ENCODE assay signal across 8 cellular contexts in genomic region chr17:58517928-58518609, GRCh38. TPM values are rescaled to one million over a fixed set of nuclear protein-coding genes. Genes with fewer than 3 reads are reported as not detected.
A peak's percentile ranks its signal among the peaks of the same experiment; 100 is the strongest.
DNase-seq lines count a peak whose midpoint lies in the region; ATAC-seq and TF ChIP-seq lines count a peak whose summit lies in the region.

No MANE protein-coding gene starts in this region.

- H3K9ac ChIP-seq in duodenal mucosa (ENCODE audit: low read depth in 1 of 2, low read length in 2 of 2) = peak overlapping the region; percentile 89 to 97

- H3K9me3 ChIP-seq in CD4-positive, alpha-beta memory T cell (ENCODE audit: control insufficient read depth in 1 of 2, low read length in 2 of 2) = no peaks in the 10 kb centered on the region
- H3K9me3 ChIP-seq in duodenal mucosa (ENCODE audit: control insufficient read depth in 1 of 2, low read length in 2 of 2) (no peaks in the 10 kb centered on the region), right lobe of liver (no peaks in the 10 kb centered on the region)

- CTCF ChIA-PET in CD4-positive, alpha-beta memory T cell (lab: Charles Lee; ENCODE audit: partially characterized antibody) = interaction anchor here (1.0 to 2.8 kb wide), 21 partner anchors 11 to 638 kb away, joined by 3 to 40 read pairs (median 5); partner anchors contain the start of genes HSF5, RAD51C and TEX14
- CTCF ChIA-PET in activated CD4-positive, alpha-beta memory T cell treated with anti-CD3 and anti-CD28 coated beads, Interleukin-2, amount 10 ng/mL, durations not matched to agents 7 days and 5 days (lab: Charles Lee) = interaction anchor here (0.8 to 3.7 kb wide), 12 partner anchors 10 to 486 kb away, joined by 3 to 28 read pairs (median 8); partner anchors contain the start of genes HSF5, RAD51C and TEX14

- peak overlapping the region; percentile 90 to 99 (median 97) for H3K27ac Mint-ChIP-seq in CD4-positive, alpha-beta memory T cell
- peak overlapping the region; percentile 97 for H3K27ac Mint-ChIP-seq in activated CD4-positive, alpha-beta memory T cell treated with anti-CD3 and anti-CD28 coated beads, Interleukin-2, amount 10 ng/mL, durations not matched to agents 7 days and 5 days

- H3K27ac ChIP-seq in CD4-positive, alpha-beta memory T cell (ENCODE audit: low read depth, low read length) = peak overlapping the region; percentile 65
- H3K27ac ChIP-seq in duodenal mucosa (ENCODE audit: low read depth, low read length) = peak overlapping the region; percentile 95
- peak overlapping the region; percentile 95 to 97 (median 96) for H3K27ac ChIP-seq in right lobe of liver

- peaks cover 46% of the 10 kb centered on the region for H3K4me1 ChIP-seq in CD4-positive, alpha-beta memory T cell (ENCODE audit: insufficient read depth, low read length)
- peaks cover 36 to 42% of the 10 kb centered on the region in 2 donors for H3K4me1 ChIP-seq in duodenal mucosa (ENCODE audit: control insufficient read depth in 1 of 2, insufficient read depth in 2 of 2, low read length in 2 of 2)
- H3K4me1 ChIP-seq in right lobe of liver = peaks cover 0 to 30% (median 4%) of the 10 kb centered on the region in 4 donors

- peak; percentile 100 for DNase-seq in CD4-positive, alpha-beta memory T cell
- DNase-seq in HK-2 (ENCODE audit: unreplicated experiment) (peak; percentile 100), NCI-H82 treated with DMSO at 0.1 percent for 48 hours (lab: John Stamatoyannopoulos, UW; ENCODE audit: unreplicated experiment) (peak; percentile 99), right lobe of liver (peak; percentile 99 to 100 (median 100))
- peak; percentile 100 for DNase-seq in activated CD4-positive, alpha-beta memory T cell treated with anti-CD3 and anti-CD28 coated beads, Interleukin-2, amount 10 ng/mL, durations not matched to agents 7 days and 5 days
- peak; percentile 100 for DNase-seq in stimulated activated CD4-positive, alpha-beta T cell treated with anti-CD3 and anti-CD28 coated beads, Interleukin-4, amount 100 ng/mL, for 24 hours

- POLR2A ChIA-PET in CD4-positive, alpha-beta memory T cell (lab: Charles Lee; ENCODE audit: partially characterized antibody) = interaction anchor here (0.6 to 3.4 kb wide), 27 partner anchors 12 to 668 kb away, joined by 3 to 67 read pairs (median 9); partner anchors contain the start of genes HSF5, MKS1, MRPS23 and PRR11
- POLR2A ChIA-PET in activated CD4-positive, alpha-beta memory T cell treated with anti-CD3 and anti-CD28 coated beads, Interleukin-2, amount 10 ng/mL, durations not matched to agents 7 days and 5 days (lab: Charles Lee) = interaction anchor here (0.6 to 5.8 kb wide), 21 partner anchors 11 to 589 kb away, joined by 3 to 154 read pairs (median 5); partner anchors contain the start of genes HSF5, RAD51C, SRSF1 and SUPT4H1

- intact Hi-C loops in CD4-positive, alpha-beta memory T cell (cut with micrococcal nuclease) = loop anchor here (1.0 to 10.0 kb wide), 23 partner anchors 14 to 1686 kb away; partner anchors contain the start of genes AKAP1, C17orf67, CLTC and DGKE
- intact Hi-C loops in right lobe of liver (cut with DNase I) = no loop called here

- 0% methylated on average over 20 of the region's 39 CpGs for WGBS in right lobe of liver (ENCODE audit: insufficient coverage, low coverage, low lambda C conversion rate, missing lambda C conversion rate)

- no peaks in the 10 kb centered on the region for H3K27me3 ChIP-seq in CD4-positive, alpha-beta memory T cell (ENCODE audit: insufficient read depth, low read length)
- H3K27me3 ChIP-seq in duodenal mucosa (ENCODE audit: control insufficient read depth in 1 of 2, insufficient read depth in 2 of 2, low read length in 2 of 2) = no peaks in the 10 kb centered on the region
- H3K27me3 ChIP-seq in right lobe of liver = no peaks in the 10 kb centered on the region

- H3K4me1 Mint-ChIP-seq in CD4-positive, alpha-beta memory T cell = peaks cover 26 to 54% (median 36%) of the 10 kb centered on the region in 4 donors
- H3K4me1 Mint-ChIP-seq in activated CD4-positive, alpha-beta memory T cell treated with anti-CD3 and anti-CD28 coated beads, Interleukin-2, amount 10 ng/mL, durations not matched to agents 7 days and 5 days = peaks cover 49% of the 10 kb centered on the region

- peak overlapping the region; percentile 82 to 98 for H3K4me3 ChIP-seq in CD4-positive, alpha-beta memory T cell (ENCODE audit: low read length in 2 of 2)
- H3K4me3 ChIP-seq in duodenal mucosa (ENCODE audit: low read depth in 1 of 2, low read length in 2 of 2) (peak overlapping the region; percentile 82 to 95), right lobe of liver (peak overlapping the region; percentile 72 to 86 (median 75))

- peaks cover 0 to 2% of the 10 kb centered on the region in 2 donors for H3K27me3 Mint-ChIP-seq in CD4-positive, alpha-beta memory T cell
- H3K27me3 Mint-ChIP-seq in activated CD4-positive, alpha-beta memory T cell treated with anti-CD3 and anti-CD28 coated beads, Interleukin-2, amount 10 ng/mL, durations not matched to agents 7 days and 5 days = no peaks in the 10 kb centered on the region

- ATAC-seq in GM19455 (IDR thresholded peaks at IDR 0.05; ENCODE audit: unreplicated experiment) (peak; percentile 81), right lobe of liver (peak; percentile 67 to 85 (median 78))

- H3K36me3 ChIP-seq in CD4-positive, alpha-beta memory T cell (ENCODE audit: insufficient read depth, low read length) = no peaks in the 10 kb centered on the region
- H3K36me3 ChIP-seq in duodenal mucosa (ENCODE audit: control insufficient read depth in 1 of 2, insufficient read depth in 2 of 2, low read length in 2 of 2) (no peaks in the 10 kb centered on the region), right lobe of liver (peaks cover 0 to 11% (median 0%) of the 10 kb centered on the region in 4 donors)

- peaks cover 0 to 18% of the 10 kb centered on the region in 2 donors for H3K36me3 Mint-ChIP-seq in CD4-positive, alpha-beta memory T cell
- H3K36me3 Mint-ChIP-seq in activated CD4-positive, alpha-beta memory T cell treated with anti-CD3 and anti-CD28 coated beads, Interleukin-2, amount 10 ng/mL, durations not matched to agents 7 days and 5 days (ENCODE audit: low read depth) = peaks cover 5% of the 10 kb centered on the region

- peak; percentile 69 for TF ChIP-seq POLR2A in right lobe of liver (IDR thresholded peaks at IDR 0.05)

- peak overlapping the region; percentile 88 to 100 (median 96) for H3K4me3 Mint-ChIP-seq in CD4-positive, alpha-beta memory T cell
- peak overlapping the region; percentile 90 for H3K4me3 Mint-ChIP-seq in activated CD4-positive, alpha-beta memory T cell treated with anti-CD3 and anti-CD28 coated beads, Interleukin-2, amount 10 ng/mL, durations not matched to agents 7 days and 5 days

- no peak for TF ChIP-seq CTCF in right lobe of liver (IDR thresholded peaks at IDR 0.05)

- H3K9me3 Mint-ChIP-seq in CD4-positive, alpha-beta memory T cell = peaks cover 0 to 2% (median 0%) of the 10 kb centered on the region in 8 donors
- H3K9me3 Mint-ChIP-seq in activated CD4-positive, alpha-beta memory T cell treated with anti-CD3 and anti-CD28 coated beads, Interleukin-2, amount 10 ng/mL, durations not matched to agents 7 days and 5 days = no peaks in the 10 kb centered on the region

RNA-seq across cellular contexts. Expression of gene MTMR4, which starts 3.6 kb away (rescaled TPM):
- total RNA-seq in CD4-positive, alpha-beta memory T cell = 10 to 100 TPM; 60.4 to 65.7 TPM
- 10 to 100 TPM; 17.5 to 23.5 TPM for polyA plus RNA-seq in CD4-positive, alpha-beta memory T cell
- 10 to 100 TPM; 51.7 to 54.3 TPM for total RNA-seq in activated CD4-positive, alpha-beta memory T cell treated with anti-CD3 and anti-CD28 coated beads, Interleukin-2, amount 10 ng/mL, durations not matched to agents 7 days and 5 days
- 100 to 1,000 TPM in 1 of 6 experiments, 10 to 100 TPM in 5; 46.4 to 101 (median 59.7) TPM for total RNA-seq in right lobe of liver

RNA-seq across cellular contexts. Expression of gene HSF5, which starts 29.9 kb away (rescaled TPM):
- total RNA-seq in CD4-positive, alpha-beta memory T cell = 1 to 10 TPM; 2.1 to 2.4 TPM
- 1 to 10 TPM in 1 of 2 donors, under 1 TPM in 1; 0.84 to 1.4 TPM for polyA plus RNA-seq in CD4-positive, alpha-beta memory T cell
- under 1 TPM; 0.40 to 0.70 TPM for total RNA-seq in activated CD4-positive, alpha-beta memory T cell treated with anti-CD3 and anti-CD28 coated beads, Interleukin-2, amount 10 ng/mL, durations not matched to agents 7 days and 5 days
- total RNA-seq in right lobe of liver = under 1 TPM in 5 of 6 experiments, not detected in 1; 0.06 to 0.18 (median 0.10) TPM

Comparison
In these comparisons a context has a peak if more than half of its experiments do, and no peak if none do; other contexts are left out.
1. Peak in every context shown above with its lines: DNase-seq, ATAC-seq, H3K4me3 ChIP-seq and H3K27ac ChIP-seq.